ENCODE assay signal across 9 cellular contexts in the genomic region with DNA sequence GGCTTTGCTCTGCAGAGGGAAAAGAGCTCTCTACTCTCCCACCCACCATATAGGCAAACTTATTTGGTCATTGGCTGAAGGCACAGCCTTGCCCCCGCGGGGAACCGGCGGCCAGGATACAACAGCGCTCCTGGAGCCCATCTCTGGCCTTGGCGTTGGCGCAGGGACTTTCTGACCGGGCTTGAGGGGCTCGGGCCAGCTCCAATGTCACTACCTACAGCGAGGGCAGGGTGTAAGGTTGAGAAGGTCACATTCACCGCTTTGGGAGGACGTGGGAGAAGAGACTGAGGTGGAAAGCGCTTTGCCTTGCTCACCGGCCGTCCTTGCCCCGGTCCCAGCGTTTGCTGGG. TPM values are rescaled to one million over a fixed set of nuclear protein-coding genes. Genes with fewer than 3 reads are reported as not detected.
DNase-seq lines count a peak whose midpoint lies in the region; ATAC-seq and TF ChIP-seq lines count a peak whose summit lies in the region.
"Had no signal": no experiment of that assay in that cellular context is flagged by ENCODE, and none has a peak within 500 bp of the region (broad histone marks: within the 10 kb centered on the region; RNA-seq: fewer than 3 reads in every experiment).

No MANE protein-coding gene starts in this region.

- no peak for TF ChIP-seq POLR2A in gastrocnemius medialis (IDR thresholded peaks at IDR 0.05)

- TF ChIP-seq CTCF in activated CD8-positive, alpha-beta T cell treated with anti-CD3 and anti-CD28 coated beads for 36 hours (IDR thresholded peaks at IDR 0.05) = no peak
- TF ChIP-seq CTCF in gastrocnemius medialis (IDR thresholded peaks at IDR 0.05 in 4 of 5, conservative IDR thresholded peaks at IDR 0.05 in 1 of 5) = no peak

- peaks cover 18% of the 10 kb centered on the region for H3K36me3 Mint-ChIP-seq in activated CD8-positive, alpha-beta T cell treated with anti-CD3 and anti-CD28 coated beads, Interleukin-2, amount 10 ng/mL, durations not matched to agents 7 days and 5 days (ENCODE audit: low read depth)
- peaks cover 4% of the 10 kb centered on the region for H3K36me3 Mint-ChIP-seq in activated CD8-positive, alpha-beta T cell treated with anti-CD3 and anti-CD28 coated beads for 36 hours (ENCODE audit: low read depth)

- H3K9me3 ChIP-seq in ectodermal cell (ENCODE audit: control insufficient read depth, low read length) = no peaks in the 10 kb centered on the region
- no peaks in the 10 kb centered on the region for H3K9me3 ChIP-seq in gastrocnemius medialis

- no peaks in the 10 kb centered on the region for H3K36me3 ChIP-seq in ectodermal cell (ENCODE audit: control insufficient read depth, insufficient read depth, low read length)
- no peaks in the 10 kb centered on the region for H3K36me3 ChIP-seq in gastrocnemius medialis

- H3K4me3 Mint-ChIP-seq in activated CD8-positive, alpha-beta T cell treated with anti-CD3 and anti-CD28 coated beads, Interleukin-2, amount 10 ng/mL, durations not matched to agents 7 days and 5 days = peak overlapping the region; percentile 63
- H3K4me3 Mint-ChIP-seq in activated CD8-positive, alpha-beta T cell treated with anti-CD3 and anti-CD28 coated beads for 36 hours = no peak overlapping the region

- POLR2A ChIA-PET in activated CD8-positive, alpha-beta T cell treated with anti-CD3 and anti-CD28 coated beads, Interleukin-2, amount 10 ng/mL, durations not matched to agents 7 days and 5 days (lab: Charles Lee) = interaction anchor here (1.0 kb wide), 1 partner anchor 568 kb away, joined by 3 read pairs; no protein-coding TSS in a partner anchor
- POLR2A ChIA-PET in activated CD8-positive, alpha-beta T cell treated with anti-CD3 and anti-CD28 coated beads for 36 hours (lab: Charles Lee) = no interaction called here

- H3K9me3 Mint-ChIP-seq in activated CD8-positive, alpha-beta T cell treated with anti-CD3 and anti-CD28 coated beads, Interleukin-2, amount 10 ng/mL, durations not matched to agents 7 days and 5 days (ENCODE audit: insufficient read depth) = peaks cover 3% of the 10 kb centered on the region
- no peaks in the 10 kb centered on the region for H3K9me3 Mint-ChIP-seq in activated CD8-positive, alpha-beta T cell treated with anti-CD3 and anti-CD28 coated beads for 36 hours

- H3K4me1 Mint-ChIP-seq in activated CD8-positive, alpha-beta T cell treated with anti-CD3 and anti-CD28 coated beads, Interleukin-2, amount 10 ng/mL, durations not matched to agents 7 days and 5 days (ENCODE audit: low read depth) = peaks cover 35% of the 10 kb centered on the region
- peaks cover 49% of the 10 kb centered on the region for H3K4me1 Mint-ChIP-seq in activated CD8-positive, alpha-beta T cell treated with anti-CD3 and anti-CD28 coated beads for 36 hours (ENCODE audit: low read depth)

- ATAC-seq in activated CD8-positive, alpha-beta T cell treated with anti-CD3 and anti-CD28 coated beads, Interleukin-2, amount 10 ng/mL, durations not matched to agents 7 days and 5 days = no peak
- ATAC-seq in activated CD8-positive, alpha-beta T cell treated with anti-CD3 and anti-CD28 coated beads for 36 hours = no peak
- no peak for ATAC-seq in gastrocnemius medialis
- no peak for ATAC-seq in GM19328 (IDR thresholded peaks at IDR 0.05; ENCODE audit: unreplicated experiment)

- in situ Hi-C loops in gastrocnemius medialis (cut with MboI; ENCODE audit: low sequenced_read_pairs in 4 of 4) = no loop called here

- no peak for DNase-seq in activated CD8-positive, alpha-beta T cell treated with anti-CD3 and anti-CD28 coated beads, Interleukin-2, amount 10 ng/mL, durations not matched to agents 7 days and 5 days
- no peak for DNase-seq in activated CD8-positive, alpha-beta T cell treated with anti-CD3 and anti-CD28 coated beads for 36 hours
- peak; percentile 48 for DNase-seq in NCI-H345 treated with DMSO at 0.1 percent for 48 hours (lab: John Stamatoyannopoulos, UW; ENCODE audit: unreplicated experiment)
- no peak for DNase-seq in gastrocnemius medialis
- no peak for DNase-seq in activated gamma-delta T cell treated with Interleukin-2 at 50 U/mL for 16 hours
- no peak for DNase-seq in AG20443 (ENCODE audit: low spot score)
- DNase-seq: DND-41 had no signal

- H3K27me3 ChIP-seq in ectodermal cell (ENCODE audit: control insufficient read depth, insufficient read depth, low read length, poor library complexity, severe bottlenecking) = peaks cover 94% of the 10 kb centered on the region
- peaks cover 90 to 94% (median 91%) of the 10 kb centered on the region in 3 donors for H3K27me3 ChIP-seq in gastrocnemius medialis

- H3K27me3 Mint-ChIP-seq in activated CD8-positive, alpha-beta T cell treated with anti-CD3 and anti-CD28 coated beads, Interleukin-2, amount 10 ng/mL, durations not matched to agents 7 days and 5 days (ENCODE audit: low read depth) = peaks cover 80% of the 10 kb centered on the region
- peaks cover 77% of the 10 kb centered on the region for H3K27me3 Mint-ChIP-seq in activated CD8-positive, alpha-beta T cell treated with anti-CD3 and anti-CD28 coated beads for 36 hours

- H3K4me3 ChIP-seq in ectodermal cell (ENCODE audit: insufficient read depth, low read depth, low read length) (peak overlapping the region; percentile 47), gastrocnemius medialis (peak overlapping the region; percentile 6 to 42 (median 26))

- WGBS in ectodermal cell, 2 experiments = 1% methylated on average over 17 of the region's 17 CpGs

- H3K27ac Mint-ChIP-seq in activated CD8-positive, alpha-beta T cell treated with anti-CD3 and anti-CD28 coated beads, Interleukin-2, amount 10 ng/mL, durations not matched to agents 7 days and 5 days = peak overlapping the region; percentile 70
- H3K27ac Mint-ChIP-seq in activated CD8-positive, alpha-beta T cell treated with anti-CD3 and anti-CD28 coated beads for 36 hours = no peak overlapping the region

- CTCF ChIA-PET in activated CD8-positive, alpha-beta T cell treated with anti-CD3 and anti-CD28 coated beads, Interleukin-2, amount 10 ng/mL, durations not matched to agents 7 days and 5 days (lab: Charles Lee) = interaction anchor here (1.5 kb wide), 2 partner anchors 8 to 569 kb away, joined by 5 read pairs; no protein-coding TSS in a partner anchor
- CTCF ChIA-PET in activated CD8-positive, alpha-beta T cell treated with anti-CD3 and anti-CD28 coated beads for 36 hours (lab: Charles Lee) = interaction anchor here (1.0 to 2.9 kb wide), 4 partner anchors 8 to 690 kb away, joined by 3 to 8 read pairs (median 4); no protein-coding TSS in a partner anchor

- H3K4me1 ChIP-seq in ectodermal cell (ENCODE audit: control insufficient read depth, insufficient read depth, low read length) = peaks cover 58% of the 10 kb centered on the region
- H3K4me1 ChIP-seq in gastrocnemius medialis = peaks cover 38 to 51% of the 10 kb centered on the region in 2 donors

- no peak overlapping the region for H3K27ac ChIP-seq in ectodermal cell (ENCODE audit: insufficient read depth, low read depth, low read length, poor library complexity, severe bottlenecking)
- H3K27ac ChIP-seq in gastrocnemius medialis = no peak overlapping the region

- intact Hi-C loops in activated CD8-positive, alpha-beta T cell treated with anti-CD3 and anti-CD28 coated beads for 36 hours (cut with micrococcal nuclease) = loop anchor here (10.0 kb wide), 1 partner anchor 563 kb away; no protein-coding TSS in a partner anchor
- intact Hi-C loops in gastrocnemius medialis (cut with DNase I; ENCODE audit: low total_unique reads) = loop anchor here (5.0 kb wide), 1 partner anchor 185 kb away; a partner anchor contains a TSS

RNA-seq across cellular contexts. Expression of a gene that starts 2.2 kb away (rescaled TPM):
- not detected for total RNA-seq in activated CD8-positive, alpha-beta T cell treated with anti-CD3 and anti-CD28 coated beads, Interleukin-2, amount 10 ng/mL, durations not matched to agents 7 days and 5 days
- not detected for total RNA-seq in activated CD8-positive, alpha-beta T cell treated with anti-CD3 and anti-CD28 coated beads for 36 hours
- polyA plus RNA-seq in ectodermal cell (2013, experiment 1 of 4) = 2.0 TPM
- 1.6 TPM for polyA plus RNA-seq in ectodermal cell (2013, experiment 2 of 4)
- polyA plus RNA-seq in ectodermal cell (2013, experiment 3 of 4) = 1.8 TPM
- polyA plus RNA-seq in ectodermal cell (2013, experiment 4 of 4) = 2.7 TPM
- total RNA-seq in gastrocnemius medialis = under 1 TPM in 3 of 4 donors, not detected in 1; under 0.01 to 0.15 (median 0.04) TPM
